Comparison of ENCODE assay signal across 12 cellular contexts in genomic region chr2:119158563-119159347, GRCh38. TPM values are rescaled to one million over a fixed set of nuclear protein-coding genes. Genes with fewer than 3 reads are reported as not detected.
DNase-seq lines count a peak whose midpoint lies in the region; ATAC-seq and TF ChIP-seq lines count a peak whose summit lies in the region.
"Had no signal": no experiment of that assay in that cellular context is flagged by ENCODE, and none has a peak within 500 bp of the region (broad histone marks: within the 10 kb centered on the region; RNA-seq: fewer than 3 reads in every experiment).

Gene C1QL2, minus strand, starts transcription at chr2:119158751. Its CDS starts 482 bp downstream, at chr2:119158269.

- no peak within 1 kb of the TSS for H3K9ac ChIP-seq in smooth muscle cell (ENCODE audit: low read depth)
- H3K9ac ChIP-seq: BLaER1 treated with 17β-estradiol and CSF1 and Interleukin-3, amounts not matched to agents 10 nM and 100 nM had no signal

- H3F3A ChIP-seq in smooth muscle cell (ENCODE audit: low read depth): no peaks in the 10 kb centered on the region

- H3K9me3 Mint-ChIP-seq in CD14-positive monocyte: peaks cover 0 to 7% (median 4%) of the 10 kb centered on the region in 7 donors

- H3K27ac Mint-ChIP-seq in CD14-positive monocyte: no peak within 1 kb of the TSS

- H2AFZ ChIP-seq in hepatocyte (peak within 1 kb of the TSS; percentile 76), smooth muscle cell (ENCODE audit: low read depth) (no peak within 1 kb of the TSS), OCI-LY7 (ENCODE audit: low read length) (no peak within 1 kb of the TSS)

- POLR2A ChIA-PET in OCI-LY7 (lab: Charles Lee): no interaction called here

- CTCF ChIA-PET in OCI-LY7 (lab: Charles Lee; ENCODE audit: unreplicated experiment): no interaction called here

- WGBS in hepatocyte (ENCODE audit: low lambda C conversion rate, missing lambda C conversion rate): 7% methylated on average over 55 of the region's 71 CpGs
- WGBS in smooth muscle cell (ENCODE audit: low lambda C conversion rate): 8% methylated on average over 57 of the region's 71 CpGs

- TF ChIP-seq CTCF in cardiac muscle cell (IDR thresholded peaks at IDR 0.05; ENCODE audit: low read depth, low read length) (no peak), hepatocyte (IDR thresholded peaks at IDR 0.05; ENCODE audit: poor library complexity) (peak; percentile 20), smooth muscle cell (IDR thresholded peaks at IDR 0.05; ENCODE audit: borderline replicate concordance, insufficient read depth, poor library complexity, severe bottlenecking) (no peak), OCI-LY7 (conservative IDR thresholded peaks at IDR 0.05; ENCODE audit: low read length) (no peak), CD14-positive monocyte (IDR thresholded peaks at IDR 0.05) (no peak)

- H3K27ac ChIP-seq in cardiac muscle cell: no peak within 1 kb of the TSS
- no peak within 1 kb of the TSS for H3K27ac ChIP-seq in hepatocyte
- no peak within 1 kb of the TSS for H3K27ac ChIP-seq in smooth muscle cell (ENCODE audit: low read depth)
- no peak within 1 kb of the TSS for H3K27ac ChIP-seq in OCI-LY7 (ENCODE audit: low read depth, low read length, poor library complexity, severe bottlenecking)
- H3K27ac ChIP-seq: BLaER1 treated with 17β-estradiol and CSF1 and Interleukin-3, amounts not matched to agents 10 nM and 100 nM; gastrocnemius medialis had no signal

- no peak for ATAC-seq in HG02610 (IDR thresholded peaks at IDR 0.05; ENCODE audit: unreplicated experiment)
- ATAC-seq: gastrocnemius medialis had no signal

- H3K9me2 ChIP-seq in hepatocyte (replicated peaks; ENCODE audit: insufficient read depth) (no peaks in the 10 kb centered on the region), OCI-LY7 (ENCODE audit: insufficient read depth, low read length) (no peaks in the 10 kb centered on the region)

- DNase-seq in cardiac muscle cell (ENCODE audit: low read depth in 1 of 2, low spot score in 1 of 2) (peak in 1 of 2 donors; percentile 50), cardiac septum (ENCODE audit: low spot score) (no peak), NCI-H510A treated with DMSO at 0.1 percent for 48 hours (lab: John Stamatoyannopoulos, UW) (peak; percentile 28), hepatocyte (ENCODE audit: low spot score) (peak; percentile 67), smooth muscle cell (lab: John Stamatoyannopoulos, UW; ENCODE audit: unreplicated experiment) (no peak), OCI-LY7 (ENCODE audit: low spot score) (no peak), CD14-positive monocyte (ENCODE audit: low spot score) (no peak)
- DNase-seq: activated T-cell treated with anti-CD3 and anti-CD28 coated beads, Interleukin-2, amount 50 U/mL, for 1 hour; gastrocnemius medialis; NK-92 treated with Interleukin-12 subunit alpha and Interleukin-12 subunit beta, amount 100 ng/mL, for 24 hours had no signal

- H3K27me3 ChIP-seq in cardiac muscle cell: peaks cover 98% of the 10 kb centered on the region
- H3K27me3 ChIP-seq in hepatocyte: peaks cover 91% of the 10 kb centered on the region
- H3K27me3 ChIP-seq in smooth muscle cell (ENCODE audit: low read depth): peaks cover 97% of the 10 kb centered on the region

- H3K9me3 ChIP-seq in cardiac muscle cell (ENCODE audit: low read depth): no peaks in the 10 kb centered on the region
- no peaks in the 10 kb centered on the region for H3K9me3 ChIP-seq in hepatocyte (ENCODE audit: low read depth)
- no peaks in the 10 kb centered on the region for H3K9me3 ChIP-seq in smooth muscle cell (replicated peaks; ENCODE audit: low read depth)
- H3K9me3 ChIP-seq in OCI-LY7 (ENCODE audit: low read length): no peaks in the 10 kb centered on the region
- H3K9me3 ChIP-seq: gastrocnemius medialis had no signal

- peak within 1 kb of the TSS; percentile 28 for H3K4me3 ChIP-seq in cardiac muscle cell
- H3K4me3 ChIP-seq in hepatocyte: no peak within 1 kb of the TSS
- H3K4me3 ChIP-seq in smooth muscle cell: peak within 1 kb of the TSS; percentile 40
- no peak within 1 kb of the TSS for H3K4me3 ChIP-seq in OCI-LY7 (ENCODE audit: low read depth, low read length, poor library complexity, severe bottlenecking)
- H3K4me3 ChIP-seq: BLaER1 treated with 17β-estradiol and CSF1 and Interleukin-3, amounts not matched to agents 10 nM and 100 nM had no signal

- intact Hi-C loops in cardiac septum (cut with DNase I): no loop called here
- intact Hi-C loops in OCI-LY7 (cut with micrococcal nuclease; ENCODE audit: unreplicated experiment): no loop called here
- intact Hi-C loops in CD14-positive monocyte (cut with micrococcal nuclease): no loop called here

- H3K4me2 ChIP-seq in hepatocyte (peak within 1 kb of the TSS; percentile 85), smooth muscle cell (peak within 1 kb of the TSS; percentile 78), OCI-LY7 (ENCODE audit: low read length) (no peak within 1 kb of the TSS)
- H3K4me2 ChIP-seq: BLaER1 treated with 17β-estradiol and CSF1 and Interleukin-3, amounts not matched to agents 10 nM and 100 nM had no signal

- no peaks in the 10 kb centered on the region for H3K79me2 ChIP-seq in hepatocyte
- no peaks in the 10 kb centered on the region for H3K79me2 ChIP-seq in smooth muscle cell (ENCODE audit: low read depth)
- H3K79me2 ChIP-seq in OCI-LY7 (ENCODE audit: insufficient read depth, low read depth, low read length): no peaks in the 10 kb centered on the region

- H3K4me3 Mint-ChIP-seq in CD14-positive monocyte: peak within 1 kb of the TSS in 1 of 2 donors; percentile 85

- no peaks in the 10 kb centered on the region for H3K4me1 ChIP-seq in cardiac muscle cell (ENCODE audit: low read depth)
- H3K4me1 ChIP-seq in hepatocyte (ENCODE audit: insufficient read depth): peaks cover 7% of the 10 kb centered on the region
- peaks cover 7% of the 10 kb centered on the region for H3K4me1 ChIP-seq in smooth muscle cell (ENCODE audit: low read depth)
- H3K4me1 ChIP-seq in OCI-LY7 (ENCODE audit: insufficient read depth, low read length, poor library complexity, severe bottlenecking): no peaks in the 10 kb centered on the region

- H3K36me3 ChIP-seq in cardiac muscle cell (no peaks in the 10 kb centered on the region), hepatocyte (replicated peaks; ENCODE audit: insufficient read depth, low read depth) (no peaks in the 10 kb centered on the region), smooth muscle cell (ENCODE audit: low read depth) (no peaks in the 10 kb centered on the region), OCI-LY7 (ENCODE audit: insufficient read depth, low read length) (no peaks in the 10 kb centered on the region)
- H3K36me3 ChIP-seq: BLaER1 treated with 17β-estradiol and CSF1 and Interleukin-3, amounts not matched to agents 10 nM and 100 nM; gastrocnemius medialis had no signal

- no peaks in the 10 kb centered on the region for H3K36me3 Mint-ChIP-seq in CD14-positive monocyte

- peaks cover 62 to 81% (median 73%) of the 10 kb centered on the region in 3 donors for H3K27me3 Mint-ChIP-seq in CD14-positive monocyte (ENCODE audit: low read depth in 3 of 3)

- H4K20me1 ChIP-seq in hepatocyte (ENCODE audit: insufficient read depth, poor library complexity, severe bottlenecking) (no peaks in the 10 kb centered on the region), smooth muscle cell (ENCODE audit: low read depth) (no peaks in the 10 kb centered on the region), OCI-LY7 (ENCODE audit: insufficient read depth, low read length) (no peaks in the 10 kb centered on the region)

- no TSS peak for BruUV-seq in OCI-LY7 (replicated peaks; lab: Mats Ljungman, UMichigan)

- H3K4me1 Mint-ChIP-seq in CD14-positive monocyte: no peaks in the 10 kb centered on the region

RNA-seq across cellular contexts. Expression of gene C1QL2, which starts in this region (rescaled TPM):
- total RNA-seq in cardiac muscle cell: 0.18 and 0.30 TPM in 2 replicates
- 0.60 TPM in 1 of 2 replicates, not detected in the other for polyA plus RNA-seq in cardiac muscle cell
- not detected for total RNA-seq in cardiac septum
- total RNA-seq in hepatocyte: 3.7 and 4.9 TPM in 2 replicates
- polyA plus RNA-seq in hepatocyte: 9.9 and 12.9 TPM in 2 replicates
- total RNA-seq in smooth muscle cell: not detected in 2 replicates
- polyA plus RNA-seq in smooth muscle cell: not detected in 2 replicates
- total RNA-seq in OCI-LY7 (2014; rRNA removed; shearing (Covaris generic)): not detected in 2 replicates
- not detected in 2 replicates for total RNA-seq in OCI-LY7 (2022)
- not detected for polyA plus RNA-seq in CD14-positive monocyte
- total RNA-seq: gastrocnemius medialis had no signal

Comparison
In these comparisons a context has a peak if more than half of its experiments do, and no peak if none do; other contexts are left out.
1. DNase-seq: peak in NCI-H510A treated with DMSO at 0.1 percent for 48 hours (single experiment) and hepatocyte (single experiment); none in cardiac septum (single experiment), smooth muscle cell (single experiment), OCI-LY7 (single experiment) and CD14-positive monocyte (single experiment).
2. H3K4me3 ChIP-seq: peak in cardiac muscle cell (single experiment) and smooth muscle cell (single experiment); none in hepatocyte (single experiment) and OCI-LY7 (single experiment).